ENCODE assay signal across 13 cellular contexts in the genomic region with DNA sequence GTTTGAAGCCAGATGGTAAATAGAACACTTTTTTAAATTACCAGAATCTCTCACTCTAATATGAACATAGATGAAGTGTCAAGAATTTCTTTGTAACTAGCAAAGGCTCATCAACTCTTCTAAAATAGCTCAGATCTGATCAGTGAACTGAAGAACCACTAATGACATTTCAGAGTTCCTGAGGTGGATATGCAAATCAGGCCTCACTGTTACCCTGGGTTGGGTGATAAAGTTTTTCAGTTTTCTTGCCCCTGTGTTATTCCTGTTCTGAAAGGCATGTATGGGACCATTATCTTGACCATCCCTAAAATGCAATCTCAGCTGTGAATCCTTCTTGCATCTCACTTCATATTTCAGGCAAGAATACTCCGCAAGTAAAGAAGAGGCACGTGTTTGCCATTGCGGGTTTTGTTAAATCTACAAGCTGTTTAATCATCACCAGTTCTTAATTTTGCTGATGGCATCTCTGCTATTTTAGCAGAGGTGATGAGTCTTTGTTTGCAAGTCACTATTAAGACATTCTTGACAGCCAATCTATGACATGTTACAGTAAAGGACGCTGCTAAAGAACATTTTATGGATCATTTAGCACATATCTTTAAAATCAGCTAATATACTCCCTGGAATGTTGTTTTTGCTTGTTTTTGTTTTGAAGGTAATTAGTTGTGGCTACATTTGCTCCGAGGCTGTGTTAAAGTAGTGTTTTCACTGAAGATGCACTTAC.
DNase-seq lines count a peak whose midpoint lies in the region; ATAC-seq and TF ChIP-seq lines count a peak whose summit lies in the region.
"Had no signal": no experiment of that assay in that cellular context is flagged by ENCODE, and none has a peak within 500 bp of the region (broad histone marks: within the 10 kb centered on the region; RNA-seq: fewer than 3 reads in every experiment).

No MANE protein-coding gene starts in this region.

- peaks cover 3% of the 10 kb centered on the region; the same call in 1 of the 2 replicates for H3K79me2 ChIP-seq in DOHH2 (ENCODE audit: control insufficient read depth, low read length)

- peak overlapping the region; percentile 75 for H3K4me3 ChIP-seq in DOHH2 (ENCODE audit: low read length)
- H3K4me3 ChIP-seq: colonic mucosa had no signal

- H3K36me3 ChIP-seq in DOHH2 (ENCODE audit: control insufficient read depth, low read length) = peaks cover 6% of the 10 kb centered on the region; the same call in 1 of the 2 replicates
- H3K36me3 ChIP-seq: colonic mucosa had no signal

- H3K27ac ChIP-seq in DOHH2 (ENCODE audit: low read depth, low read length) = peak overlapping the region; percentile 94
- H3K27ac ChIP-seq: colonic mucosa had no signal

- no peak for TF ChIP-seq CTCF in DOHH2 (IDR thresholded peaks at IDR 0.05; ENCODE audit: low read depth, low read length, poor library complexity, severe bottlenecking)

- H3K4me2 ChIP-seq in DOHH2 (ENCODE audit: low read length) = peak overlapping the region; percentile 93

- no peaks in the 10 kb centered on the region for H3K9me2 ChIP-seq in DOHH2 (replicated peaks; ENCODE audit: control insufficient read depth, low read length)

- no peaks in the 10 kb centered on the region for H4K20me1 ChIP-seq in DOHH2 (ENCODE audit: control insufficient read depth, insufficient read depth, low read depth, low read length)

- ATAC-seq in GM19395 (IDR thresholded peaks at IDR 0.05; ENCODE audit: unreplicated experiment) = peak; percentile 61
- ATAC-seq in HG02759 (IDR thresholded peaks at IDR 0.05; ENCODE audit: unreplicated experiment) = peak; percentile 53
- ATAC-seq in HG03460 (IDR thresholded peaks at IDR 0.05; ENCODE audit: unreplicated experiment) = peak; percentile 57

- H3K9me3 ChIP-seq in DOHH2 (ENCODE audit: control insufficient read depth, insufficient read depth, low read length) = no peaks in the 10 kb centered on the region
- H3K9me3 ChIP-seq: colonic mucosa had no signal

- H3F3A ChIP-seq in DOHH2 (ENCODE audit: control insufficient read depth, insufficient read depth) = peaks cover 41% of the 10 kb centered on the region

- H3K27me3 ChIP-seq in DOHH2 (ENCODE audit: control insufficient read depth, low read length) = no peaks in the 10 kb centered on the region
- H3K27me3 ChIP-seq: colonic mucosa had no signal

- H3K4me1 ChIP-seq in DOHH2 (ENCODE audit: control insufficient read depth, low read length) = peaks cover 65% of the 10 kb centered on the region
- H3K4me1 ChIP-seq: colonic mucosa had no signal

- DNase-seq in AML-193 (lab: John Stamatoyannopoulos, UW) = no peak
- DNase-seq in NCI-H2029 treated with DMSO at 0.1 percent for 48 hours (lab: John Stamatoyannopoulos, UW) = no peak
- no peak for DNase-seq in DMS 273 (lab: John Stamatoyannopoulos, UW; ENCODE audit: unreplicated experiment)
- no peak for DNase-seq in stimulated activated naive CD4-positive, alpha-beta T cell treated with Interleukin-2 at 50 U/mL for 16 hours (lab: John Stamatoyannopoulos, UW)
- DNase-seq: activated CD4-positive, alpha-beta memory T cell treated with anti-CD3 and anti-CD28 coated beads, Interleukin-2, amount 10 ng/mL, durations not matched to agents 7 days and 5 days; activated naive CD8-positive, alpha-beta T cell treated with anti-CD3 and anti-CD28 coated beads for 36 hours; colonic mucosa; DMS79 treated with DMSO at 0.1 percent for 48 hours; NCI-H146 had no signal
